Comparison of ENCODE assay signal across 11 cellular contexts in the genomic region with DNA sequence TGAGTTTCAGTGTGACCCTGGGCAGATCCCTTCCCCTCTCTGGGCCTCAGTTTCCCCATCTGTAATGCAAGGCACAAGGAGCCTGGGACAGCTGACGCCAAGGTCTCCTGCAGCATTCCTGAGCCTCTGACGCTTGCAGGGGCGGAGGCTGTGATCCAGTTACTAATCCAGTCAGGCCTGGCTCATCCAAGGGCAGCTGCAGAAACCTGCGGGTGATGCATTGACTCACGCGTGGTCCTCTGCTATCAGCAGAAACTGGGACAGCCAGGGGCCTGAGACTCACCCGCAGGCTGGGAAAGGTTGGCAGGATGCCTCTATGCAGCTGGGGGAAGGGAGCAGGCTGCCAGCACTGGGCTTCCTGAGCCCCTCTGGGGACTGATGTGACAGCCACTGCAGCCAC.
DNase-seq lines count a peak whose midpoint lies in the region; ATAC-seq and TF ChIP-seq lines count a peak whose summit lies in the region.
"Had no signal": no experiment of that assay in that cellular context is flagged by ENCODE, and none has a peak within 500 bp of the region (broad histone marks: within the 10 kb centered on the region; RNA-seq: fewer than 3 reads in every experiment).

No MANE protein-coding gene starts in this region.

- TF ChIP-seq CTCF in epithelial cell of esophagus (IDR thresholded peaks at IDR 0.05; ENCODE audit: insufficient read depth, low read depth, low read length, missing control alignments) = no peak

- DNase-seq in AG08396 (ENCODE audit: low spot score) (peak; percentile 94), NCI-H460 (ENCODE audit: extremely low read depth, low read depth) (peak; percentile 8), epithelial cell of esophagus (ENCODE audit: low read depth) (peak; percentile 99), midbrain (lab: John Stamatoyannopoulos, UW) (peak; percentile 71), NCI-H345 treated with DMSO at 0.1 percent for 48 hours (lab: John Stamatoyannopoulos, UW; ENCODE audit: unreplicated experiment) (no peak), NOMO-1 (lab: John Stamatoyannopoulos, UW; ENCODE audit: unreplicated experiment in 2 of 2) (no peak)
- DNase-seq: activated CD8-positive, alpha-beta memory T cell treated with anti-CD3 and anti-CD28 coated beads for 24 hours; DND-41; NCI-H1417 had no signal

- no peak overlapping the region for H3K4me3 ChIP-seq in epithelial cell of esophagus (ENCODE audit: low read length)

- no peak for ATAC-seq in HG03432 (IDR thresholded peaks at IDR 0.05; ENCODE audit: unreplicated experiment)
- no peak for ATAC-seq in HG03469 (IDR thresholded peaks at IDR 0.05; ENCODE audit: unreplicated experiment)

Comparison
In these comparisons a context has a peak if more than half of its experiments do, and no peak if none do; other contexts are left out.
1. DNase-seq: peak in AG08396 (single experiment), NCI-H460 (single experiment), epithelial cell of esophagus (single experiment) and midbrain (single experiment); none in NCI-H345 treated with DMSO at 0.1 percent for 48 hours (single experiment) and NOMO-1 (0 of 2).